8 cellular contexts compared by ENCODE assay signal in genomic region chrX:131752493-131753198, GRCh38.
DNase-seq lines count a peak whose midpoint lies in the region; ATAC-seq lines count a peak whose summit lies in the region.

No MANE protein-coding gene starts in this region.

- no peaks in the 10 kb centered on the region for H3K9me3 Mint-ChIP-seq in activated CD8-positive, alpha-beta memory T cell treated with anti-CD3 and anti-CD28 coated beads, Interleukin-2, amount 10 ng/mL, durations not matched to agents 7 days and 5 days (ENCODE audit: low read depth)
- no peaks in the 10 kb centered on the region for H3K9me3 Mint-ChIP-seq in activated CD4-positive, alpha-beta T cell treated with anti-CD3 and anti-CD28 coated beads, Interleukin-2, amount 10 ng/mL, durations not matched to agents 24 days and 14 days

- peak overlapping the region in 2 of 5 donors; percentile 28 to 63 for H3K9ac ChIP-seq in subcutaneous abdominal adipose tissue (ENCODE audit: low read length in 5 of 5)

- H3K4me1 Mint-ChIP-seq in activated CD8-positive, alpha-beta memory T cell treated with anti-CD3 and anti-CD28 coated beads, Interleukin-2, amount 10 ng/mL, durations not matched to agents 7 days and 5 days, result no peaks in the 10 kb centered on the region
- H3K4me1 Mint-ChIP-seq in activated CD4-positive, alpha-beta T cell treated with anti-CD3 and anti-CD28 coated beads, Interleukin-2, amount 10 ng/mL, durations not matched to agents 24 days and 14 days, result no peaks in the 10 kb centered on the region

- DNase-seq in activated CD8-positive, alpha-beta memory T cell treated with anti-CD3 and anti-CD28 coated beads for 24 hours, result peak; percentile 85
- DNase-seq in activated CD8-positive, alpha-beta memory T cell treated with anti-CD3 and anti-CD28 coated beads, Interleukin-2, amount 10 ng/mL, durations not matched to agents 7 days and 5 days, result no peak
- DNase-seq in NCI-H526 treated with DMSO at 0.1 percent for 48 hours (lab: John Stamatoyannopoulos, UW) (peak; percentile 1), OCI-M1 (lab: John Stamatoyannopoulos, UW) (no peak)
- peak in 1 of 3 donors; percentile 64 for DNase-seq in effector memory CD4-positive, alpha-beta T cell
- DNase-seq in activated CD4-positive, alpha-beta T cell treated with anti-CD3 and anti-CD28 coated beads, Interleukin-2, amount 10 ng/mL, durations not matched to agents 24 days and 14 days, result no peak

- H3K27me3 Mint-ChIP-seq in activated CD8-positive, alpha-beta memory T cell treated with anti-CD3 and anti-CD28 coated beads, Interleukin-2, amount 10 ng/mL, durations not matched to agents 7 days and 5 days, result no peaks in the 10 kb centered on the region
- no peaks in the 10 kb centered on the region for H3K27me3 Mint-ChIP-seq in activated CD4-positive, alpha-beta T cell treated with anti-CD3 and anti-CD28 coated beads, Interleukin-2, amount 10 ng/mL, durations not matched to agents 24 days and 14 days

- H3K4me1 ChIP-seq in effector memory CD4-positive, alpha-beta T cell (ENCODE audit: control insufficient read depth, insufficient read depth, low read length, poor library complexity, severe bottlenecking), result no peaks in the 10 kb centered on the region
- peaks cover 0 to 7% (median 4%) of the 10 kb centered on the region in 5 donors for H3K4me1 ChIP-seq in subcutaneous abdominal adipose tissue (ENCODE audit: control insufficient read depth in 5 of 5, insufficient read depth in 5 of 5, low read length in 5 of 5)

- no peak for ATAC-seq in activated CD8-positive, alpha-beta memory T cell treated with anti-CD3 and anti-CD28 coated beads, Interleukin-2, amount 10 ng/mL, durations not matched to agents 7 days and 5 days
- ATAC-seq in HG02970 (IDR thresholded peaks at IDR 0.05; ENCODE audit: low FRiP score, unreplicated experiment), result no peak

- peaks cover 8% of the 10 kb centered on the region for H3K36me3 Mint-ChIP-seq in activated CD8-positive, alpha-beta memory T cell treated with anti-CD3 and anti-CD28 coated beads, Interleukin-2, amount 10 ng/mL, durations not matched to agents 7 days and 5 days
- H3K36me3 Mint-ChIP-seq in activated CD4-positive, alpha-beta T cell treated with anti-CD3 and anti-CD28 coated beads, Interleukin-2, amount 10 ng/mL, durations not matched to agents 24 days and 14 days (ENCODE audit: low read depth), result peaks cover 17% of the 10 kb centered on the region

- no peak overlapping the region for H3K27ac Mint-ChIP-seq in activated CD8-positive, alpha-beta memory T cell treated with anti-CD3 and anti-CD28 coated beads, Interleukin-2, amount 10 ng/mL, durations not matched to agents 7 days and 5 days
- H3K27ac Mint-ChIP-seq in activated CD4-positive, alpha-beta T cell treated with anti-CD3 and anti-CD28 coated beads, Interleukin-2, amount 10 ng/mL, durations not matched to agents 24 days and 14 days, result no peak overlapping the region

- no peaks in the 10 kb centered on the region for H3K36me3 ChIP-seq in effector memory CD4-positive, alpha-beta T cell (ENCODE audit: control insufficient read depth, insufficient read depth, low read length)
- no peaks in the 10 kb centered on the region for H3K36me3 ChIP-seq in subcutaneous abdominal adipose tissue (ENCODE audit: control insufficient read depth in 5 of 5, insufficient read depth in 5 of 5, low read length in 5 of 5)

- CTCF ChIA-PET in activated CD8-positive, alpha-beta memory T cell treated with anti-CD3 and anti-CD28 coated beads, Interleukin-2, amount 10 ng/mL, durations not matched to agents 7 days and 5 days (lab: Charles Lee), result no interaction called here

- peak overlapping the region; percentile 54 for H3K4me3 ChIP-seq in effector memory CD4-positive, alpha-beta T cell (ENCODE audit: insufficient read depth, low read depth, low read length, poor library complexity, severe bottlenecking)
- peak overlapping the region; percentile 68 to 86 (median 72) for H3K4me3 ChIP-seq in subcutaneous abdominal adipose tissue (ENCODE audit: low read depth in 1 of 5, low read length in 5 of 5)

- no peak overlapping the region for H3K4me3 Mint-ChIP-seq in activated CD8-positive, alpha-beta memory T cell treated with anti-CD3 and anti-CD28 coated beads, Interleukin-2, amount 10 ng/mL, durations not matched to agents 7 days and 5 days
- H3K4me3 Mint-ChIP-seq in activated CD4-positive, alpha-beta T cell treated with anti-CD3 and anti-CD28 coated beads, Interleukin-2, amount 10 ng/mL, durations not matched to agents 24 days and 14 days, result no peak overlapping the region

- no peaks in the 10 kb centered on the region for H3K9me3 ChIP-seq in effector memory CD4-positive, alpha-beta T cell (ENCODE audit: control insufficient read depth, low read length)
- H3K9me3 ChIP-seq in subcutaneous abdominal adipose tissue (ENCODE audit: control insufficient read depth in 5 of 5, low read length in 5 of 5), result no peaks in the 10 kb centered on the region

- no peak overlapping the region for H3K27ac ChIP-seq in effector memory CD4-positive, alpha-beta T cell (ENCODE audit: insufficient read depth, low read length, poor library complexity, severe bottlenecking)
- H3K27ac ChIP-seq in subcutaneous abdominal adipose tissue (ENCODE audit: low read depth, low read length), result peak overlapping the region; percentile 62

- intact Hi-C loops in activated CD4-positive, alpha-beta T cell treated with anti-CD3 and anti-CD28 coated beads, Interleukin-2, amount 10 ng/mL, durations not matched to agents 24 days and 14 days (cut with micrococcal nuclease), result no loop called here

- no peaks in the 10 kb centered on the region for H3K27me3 ChIP-seq in effector memory CD4-positive, alpha-beta T cell (replicated peaks; ENCODE audit: control insufficient read depth, insufficient read depth, low read length, poor library complexity, severe bottlenecking)
- H3K27me3 ChIP-seq in subcutaneous abdominal adipose tissue (ENCODE audit: control insufficient read depth in 5 of 5, insufficient read depth in 4 of 5, low read length in 5 of 5), result no peaks in the 10 kb centered on the region

Comparison
In these comparisons a context has a peak if more than half of its experiments do, and no peak if none do; other contexts are left out.
1. DNase-seq: peak in activated CD8-positive, alpha-beta memory T cell treated with anti-CD3 and anti-CD28 coated beads for 24 hours (single experiment) and NCI-H526 treated with DMSO at 0.1 percent for 48 hours (single experiment); none in activated CD8-positive, alpha-beta memory T cell treated with anti-CD3 and anti-CD28 coated beads, Interleukin-2, amount 10 ng/mL, durations not matched to agents 7 days and 5 days (single experiment), OCI-M1 (single experiment) and activated CD4-positive, alpha-beta T cell treated with anti-CD3 and anti-CD28 coated beads, Interleukin-2, amount 10 ng/mL, durations not matched to agents 24 days and 14 days (single experiment).